In genomic region chr2:74571058-74571457, GRCh38 we compare ENCODE assay signal across 10 cellular contexts. TPM values are rescaled to one million over a fixed set of nuclear protein-coding genes. Genes with fewer than 3 reads are reported as not detected.
A peak's percentile ranks its signal among the peaks of the same experiment; 100 is the strongest.
DNase-seq lines count a peak whose midpoint lies in the region; ATAC-seq and TF ChIP-seq lines count a peak whose summit lies in the region.
"Had no signal": no experiment of that assay in that cellular context is flagged by ENCODE, and none has a peak within 500 bp of the region (broad histone marks: within the 10 kb centered on the region; RNA-seq: fewer than 3 reads in every experiment).

No MANE protein-coding gene starts in this region.

- no peak for DNase-seq in activated CD8-positive, alpha-beta memory T cell treated with anti-CD3 and anti-CD28 coated beads, Interleukin-2, amount 10 ng/mL, durations not matched to agents 7 days and 5 days
- DNase-seq in activated CD8-positive, alpha-beta memory T cell treated with anti-CD3 and anti-CD28 coated beads for 24 hours, result no peak
- no peak for DNase-seq in effector CD4-positive, alpha-beta T cell
- DNase-seq in aorta (no peak), HK-2 (ENCODE audit: unreplicated experiment) (no peak)

- H3K36me3 ChIP-seq in neutrophil, result no peaks in the 10 kb centered on the region
- H3K36me3 ChIP-seq in aorta (ENCODE audit: control insufficient read depth in 1 of 2, insufficient read depth in 2 of 2, low read length in 1 of 2), result no peaks in the 10 kb centered on the region
- H3K36me3 ChIP-seq: Peyer's patch had no signal

- H3K4me3 ChIP-seq in neutrophil (ENCODE audit: low read depth in 1 of 2, low read length in 1 of 2) (no peak overlapping the region), aorta (ENCODE audit: low read length in 2 of 2) (no peak overlapping the region)
- H3K4me3 ChIP-seq: Peyer's patch had no signal

- TF ChIP-seq CTCF in neutrophil (IDR thresholded peaks at IDR 0.05), result no peak

- H3K27ac Mint-ChIP-seq in activated CD8-positive, alpha-beta memory T cell treated with anti-CD3 and anti-CD28 coated beads, Interleukin-2, amount 10 ng/mL, durations not matched to agents 7 days and 5 days, result no peak overlapping the region

- H3K27ac ChIP-seq in neutrophil, result peak overlapping the region; percentile 58
- no peak overlapping the region for H3K27ac ChIP-seq in aorta (ENCODE audit: low read depth in 1 of 2, low read length in 2 of 2)
- H3K27ac ChIP-seq: KMS-11, Peyer's patch had no signal

- CTCF ChIA-PET in activated CD8-positive, alpha-beta memory T cell treated with anti-CD3 and anti-CD28 coated beads, Interleukin-2, amount 10 ng/mL, durations not matched to agents 7 days and 5 days (lab: Charles Lee), result interaction anchor here (0.8 to 2.1 kb wide), 3 partner anchors 15 to 89 kb away, joined by 3 to 6 read pairs (median 4); partner anchors contain the start of gene CCDC142

- no peaks in the 10 kb centered on the region for H3K9me3 Mint-ChIP-seq in activated CD8-positive, alpha-beta memory T cell treated with anti-CD3 and anti-CD28 coated beads, Interleukin-2, amount 10 ng/mL, durations not matched to agents 7 days and 5 days (ENCODE audit: low read depth)

- no peaks in the 10 kb centered on the region for H3K27me3 Mint-ChIP-seq in activated CD8-positive, alpha-beta memory T cell treated with anti-CD3 and anti-CD28 coated beads, Interleukin-2, amount 10 ng/mL, durations not matched to agents 7 days and 5 days

- peaks cover 43% of the 10 kb centered on the region for H3K4me1 Mint-ChIP-seq in activated CD8-positive, alpha-beta memory T cell treated with anti-CD3 and anti-CD28 coated beads, Interleukin-2, amount 10 ng/mL, durations not matched to agents 7 days and 5 days

- H3K36me3 Mint-ChIP-seq in activated CD8-positive, alpha-beta memory T cell treated with anti-CD3 and anti-CD28 coated beads, Interleukin-2, amount 10 ng/mL, durations not matched to agents 7 days and 5 days, result peaks cover 5% of the 10 kb centered on the region

- intact Hi-C loops in aorta (cut with DNase I), result no loop called here

- H3K4me1 ChIP-seq in neutrophil (ENCODE audit: control insufficient read depth in 1 of 2, insufficient read depth in 1 of 2, low read depth in 1 of 2, low read length in 1 of 2), result peaks cover 35 to 38% of the 10 kb centered on the region in 2 experiments
- peaks cover 0 to 2% of the 10 kb centered on the region in 2 donors for H3K4me1 ChIP-seq in aorta (ENCODE audit: control insufficient read depth in 1 of 2, insufficient read depth in 2 of 2, low read length in 2 of 2)

- no peaks in the 10 kb centered on the region for H3K27me3 ChIP-seq in neutrophil
- no peaks in the 10 kb centered on the region for H3K27me3 ChIP-seq in aorta (ENCODE audit: control insufficient read depth in 1 of 2, insufficient read depth in 2 of 2, low read length in 1 of 2)
- H3K27me3 ChIP-seq: Peyer's patch had no signal

- H3K9me3 ChIP-seq in neutrophil (no peaks in the 10 kb centered on the region), aorta (ENCODE audit: control insufficient read depth, low read length) (no peaks in the 10 kb centered on the region)
- H3K9me3 ChIP-seq: Peyer's patch had no signal

- no peak overlapping the region for H3K4me3 Mint-ChIP-seq in activated CD8-positive, alpha-beta memory T cell treated with anti-CD3 and anti-CD28 coated beads, Interleukin-2, amount 10 ng/mL, durations not matched to agents 7 days and 5 days

- WGBS in aorta, 2 donors, result 85% methylated on average over 1 of the region's 1 CpG

- ATAC-seq in activated CD8-positive, alpha-beta memory T cell treated with anti-CD3 and anti-CD28 coated beads, Interleukin-2, amount 10 ng/mL, durations not matched to agents 7 days and 5 days, result peak; percentile 58
- ATAC-seq in GM21515 (IDR thresholded peaks at IDR 0.05; ENCODE audit: unreplicated experiment), result peak; percentile 61
- ATAC-seq in HG03354 (IDR thresholded peaks at IDR 0.05; ENCODE audit: poor library complexity, severe bottlenecking, unreplicated experiment), result peak; percentile 79
- no peak for ATAC-seq in aorta (ENCODE audit: low FRiP score)

RNA-seq across cellular contexts. Expression of gene DOK1, which starts 16.5 kb away (rescaled TPM):
- 10 to 100 TPM; 47.1 to 52.1 TPM for total RNA-seq in activated CD8-positive, alpha-beta memory T cell treated with anti-CD3 and anti-CD28 coated beads, Interleukin-2, amount 10 ng/mL, durations not matched to agents 7 days and 5 days
- 10 to 100 TPM; 18.2 to 19.6 TPM for total RNA-seq in aorta
- polyA plus RNA-seq in aorta, result 10 to 100 TPM; 14.9 to 16.3 TPM

RNA-seq across cellular contexts. Expression of gene LOXL3, which starts 17.3 kb away (rescaled TPM):
- total RNA-seq in activated CD8-positive, alpha-beta memory T cell treated with anti-CD3 and anti-CD28 coated beads, Interleukin-2, amount 10 ng/mL, durations not matched to agents 7 days and 5 days, result 1 to 10 TPM in 1 of 2 experiments, under 1 TPM in 1; 0.76 to 1.8 TPM
- 10 to 100 TPM; 18.9 to 27.1 TPM for total RNA-seq in aorta
- polyA plus RNA-seq in aorta, result 10 to 100 TPM in 1 of 2 donors, 1 to 10 TPM in 1; 6.4 to 16.9 TPM

RNA-seq across cellular contexts. Expression of gene HTRA2, which starts 41.3 kb away (rescaled TPM):
- total RNA-seq in activated CD8-positive, alpha-beta memory T cell treated with anti-CD3 and anti-CD28 coated beads, Interleukin-2, amount 10 ng/mL, durations not matched to agents 7 days and 5 days, result 10 to 100 TPM; 52.2 to 87.2 TPM
- 10 to 100 TPM; 31.9 to 35.4 TPM for total RNA-seq in aorta
- 10 to 100 TPM; 27.4 to 46.9 TPM for polyA plus RNA-seq in aorta

RNA-seq across cellular contexts. Expression of gene AUP1, which starts 41.6 kb away (rescaled TPM):
- 100 to 1,000 TPM; 140 to 158 TPM for total RNA-seq in activated CD8-positive, alpha-beta memory T cell treated with anti-CD3 and anti-CD28 coated beads, Interleukin-2, amount 10 ng/mL, durations not matched to agents 7 days and 5 days
- 10 to 100 TPM; 73.0 to 85.4 TPM for total RNA-seq in aorta
- 100 to 1,000 TPM in 1 of 2 donors, 10 to 100 TPM in 1; 49.5 to 279 TPM for polyA plus RNA-seq in aorta

RNA-seq across cellular contexts. Expression of gene DQX1, which starts 45.0 kb away (rescaled TPM):
- under 1 TPM; 0.38 to 0.94 TPM for total RNA-seq in activated CD8-positive, alpha-beta memory T cell treated with anti-CD3 and anti-CD28 coated beads, Interleukin-2, amount 10 ng/mL, durations not matched to agents 7 days and 5 days
- total RNA-seq in aorta, result under 1 TPM in 1 of 2 donors, not detected in 1; 0.24 TPM
- polyA plus RNA-seq in aorta, result 1 to 10 TPM in 1 of 2 donors, not detected in 1; 4.1 TPM

Comparison
In these comparisons a context has a peak if more than half of its experiments do, and no peak if none do; other contexts are left out.
1. RNA of gene LOXL3, which starts 17.3 kb away (total RNA-seq): 18.9 to 27.1 TPM in aorta; 0.76 to 1.8 TPM in activated CD8-positive, alpha-beta memory T cell treated with anti-CD3 and anti-CD28 coated beads, Interleukin-2, amount 10 ng/mL, durations not matched to agents 7 days and 5 days; every median in the first group is over 4 times any median in the second.